In the genomic region with DNA sequence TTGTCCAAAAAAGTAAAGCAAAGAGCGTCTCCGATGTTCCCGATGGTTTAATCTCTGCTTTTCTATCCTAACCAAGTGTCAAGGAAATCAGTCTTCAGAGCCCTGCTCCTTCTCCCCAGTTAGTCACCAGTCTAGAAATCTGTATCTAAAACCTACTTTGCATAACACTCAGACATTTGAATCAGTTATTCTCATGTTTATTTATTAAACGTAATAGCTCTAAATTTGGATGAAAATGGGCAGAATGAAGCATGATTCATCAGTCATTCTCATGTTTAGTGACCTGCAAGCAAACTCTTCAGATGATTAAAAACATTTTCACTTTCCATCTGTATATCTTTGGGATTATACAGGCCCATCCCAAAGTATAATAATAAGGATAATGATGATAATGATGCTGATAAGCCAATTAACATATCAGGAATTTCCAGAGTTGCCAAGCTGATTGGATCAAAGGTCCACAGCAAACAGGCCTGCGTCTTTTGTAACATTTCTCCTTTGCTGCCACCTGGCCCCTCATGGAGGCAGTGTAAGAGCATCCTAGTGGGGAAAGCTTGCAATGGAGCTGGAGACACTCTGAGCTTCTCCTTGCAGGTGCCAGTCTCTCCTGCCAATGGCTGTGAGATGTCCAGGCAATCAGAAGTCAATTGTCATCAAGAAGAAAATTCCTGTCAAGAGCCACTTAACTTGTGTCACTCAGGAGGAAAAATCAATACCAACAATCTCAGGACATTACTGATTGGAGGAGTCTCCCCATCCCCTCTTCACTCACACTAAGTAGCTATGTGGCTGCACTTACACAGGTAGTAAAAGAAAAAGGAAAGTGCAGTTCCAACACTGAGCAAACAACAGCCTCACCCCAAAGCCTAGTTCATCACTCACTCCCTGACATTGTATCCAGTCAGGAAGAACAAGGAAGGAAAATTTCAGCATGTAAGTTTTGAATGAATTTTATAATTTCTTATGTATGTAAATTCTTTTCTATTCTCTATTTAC, we compare ENCODE assay signal across 12 cellular contexts.
DNase-seq lines count a peak whose midpoint lies in the region; ATAC-seq, FAIRE-seq and TF ChIP-seq lines count a peak whose summit lies in the region.
"Had no signal": no experiment of that assay in that cellular context is flagged by ENCODE, and none has a peak within 500 bp of the region (broad histone marks: within the 10 kb centered on the region; RNA-seq: fewer than 3 reads in every experiment).

No MANE protein-coding gene starts in this region.

- H2AFZ ChIP-seq in Karpas-422 (ENCODE audit: low read length), result no peak overlapping the region
- H2AFZ ChIP-seq in GM12878 (ENCODE audit: control insufficient read depth, low read depth, low read length), result no peak overlapping the region

- peaks cover 78% of the 10 kb centered on the region for H3K4me1 ChIP-seq in Karpas-422 (ENCODE audit: low read length)
- H3K4me1 ChIP-seq in GM12878 (ENCODE audit: control insufficient read depth, insufficient read depth, low read length), result no peaks in the 10 kb centered on the region
- H3K4me1 ChIP-seq in upper lobe of right lung, result no peaks in the 10 kb centered on the region
- H3K4me1 ChIP-seq in colonic mucosa, result no peaks in the 10 kb centered on the region

- DNase-seq in Karpas-422, result peak; percentile 55
- no peak for DNase-seq in GM12878 (ENCODE audit: low read depth, low spot score)
- DNase-seq in upper lobe of right lung, result no peak
- DNase-seq in stimulated activated CD4-positive, alpha-beta T cell treated with anti-CD3 and anti-CD28 coated beads, Interleukin-2, amount 100 ng/mL, for 48 hours, result no peak
- no peak for DNase-seq in colonic mucosa
- DNase-seq in SKM-1 treated with dmso at 0.1 percent for 144 hours (lab: John Stamatoyannopoulos, UW; ENCODE audit: unreplicated experiment), result no peak
- DNase-seq: activated CD8-positive, alpha-beta memory T cell treated with anti-CD3 and anti-CD28 coated beads, Interleukin-2, amount 50 U/mL, for 48 hours; effector memory CD8-positive, alpha-beta T cell; GF-D8; Kasumi-1 had no signal

- 64% methylated on average over 5 of the region's 5 CpGs for WGBS in GM12878 (ENCODE audit: insufficient coverage, insufficient replicate concordance, low lambda C conversion rate, missing lambda C conversion rate)

- no peak for FAIRE-seq in GM12878 (lab: Jason Lieb, UNC)

- RAD21 ChIA-PET in GM12878 (lab: Charles Lee; ENCODE audit: unreplicated experiment), result interaction anchor here (0.7 to 7.8 kb wide), 13 partner anchors 11 to 124 kb away, joined by 3 to 88 read pairs (median 4); no protein-coding TSS in a partner anchor

- TF ChIP-seq EP300 in GM12878 (IDR thresholded peaks at IDR 0.05; ENCODE audit: borderline replicate concordance in 1 of 2, control insufficient read depth in 1 of 2, low read depth in 2 of 2, low read length in 2 of 2), result no peak

- in situ Hi-C loops in GM12878 (cut with MboI), result no loop called here

- CTCF ChIA-PET in GM12878 (lab: Yijun Ruan, JAX), result interaction anchor here (0.9 to 10.1 kb wide), 15 partner anchors 12 to 131 kb away, joined by 3 to 120 read pairs (median 4); no protein-coding TSS in a partner anchor

- SMC1A ChIA-PET in GM12878 (lab: Charles Lee; ENCODE audit: uncharacterized antibody, unreplicated experiment), result interaction anchor here (0.8 to 3.6 kb wide), 13 partner anchors 11 to 131 kb away, joined by 3 to 42 read pairs (median 5); no protein-coding TSS in a partner anchor

- H3K27ac ChIP-seq in C4-2B (no peak overlapping the region), Karpas-422 (ENCODE audit: low read length) (peak overlapping the region; percentile 65), GM12878 (ENCODE audit: control insufficient read depth, insufficient read depth) (no peak overlapping the region), upper lobe of right lung (no peak overlapping the region), colonic mucosa (no peak overlapping the region)

- H3K9ac ChIP-seq in Karpas-422 (ENCODE audit: low read length), result no peak overlapping the region
- H3K9ac ChIP-seq in GM12878 (ENCODE audit: control insufficient read depth, insufficient read depth, low read length), result no peak overlapping the region
- H3K9ac ChIP-seq in colonic mucosa (ENCODE audit: low read depth in 2 of 2, low read length in 2 of 2), result no peak overlapping the region

- peak; percentile 5; the same call in 1 of the 2 replicates for TF ChIP-seq CTCF in C4-2B (conservative IDR thresholded peaks at IDR 0.05)
- TF ChIP-seq CTCF in GM12878 (IDR thresholded peaks at IDR 0.05 in 2 of 3, conservative IDR thresholded peaks at IDR 0.05 in 1 of 3; ENCODE audit: control insufficient read depth in 2 of 3, extremely low read depth in 1 of 3, insufficient read depth in 1 of 3, low read depth in 3 of 3, low read length in 3 of 3), result peak in 2 of 3 experiments; percentile 35 to 58; a peak in 3 of 6 replicates
- no peak for TF ChIP-seq CTCF in upper lobe of right lung (IDR thresholded peaks at IDR 0.05)
- TF ChIP-seq CTCF in colonic mucosa (IDR thresholded peaks at IDR 0.05), result no peak

- H4K20me1 ChIP-seq in Karpas-422 (ENCODE audit: insufficient read depth, low read depth, low read length), result no peaks in the 10 kb centered on the region
- H4K20me1 ChIP-seq in GM12878 (ENCODE audit: control insufficient read depth, insufficient read depth), result no peaks in the 10 kb centered on the region

- peak; percentile 44; the same call in 1 of the 2 replicates for TF ChIP-seq RAD21 in GM12878 (IDR thresholded peaks at IDR 0.05; ENCODE audit: insufficient read depth, low read depth, low read length)

- POLR2A ChIA-PET in GM12878 (lab: Charles Lee), result interaction anchor here (0.7 to 2.2 kb wide), 4 partner anchors 13 to 48 kb away, joined by 4 to 7 read pairs (median 6); no protein-coding TSS in a partner anchor

- H3K4me2 ChIP-seq in Karpas-422 (ENCODE audit: low read depth, low read length, poor library complexity, severe bottlenecking), result no peak overlapping the region
- no peak overlapping the region for H3K4me2 ChIP-seq in GM12878 (ENCODE audit: control insufficient read depth, insufficient read depth)

- intact Hi-C loops in GM12878 (cut with micrococcal nuclease; ENCODE audit: unreplicated experiment), result loop anchor here (1.0 kb wide), 1 partner anchor 56 kb away; no protein-coding TSS in a partner anchor
- intact Hi-C loops in upper lobe of right lung (cut with DNase I), result no loop called here
- intact Hi-C loops in colonic mucosa (cut with DNase I), result no loop called here

- H3K36me3 ChIP-seq in Karpas-422 (ENCODE audit: insufficient read depth, low read length) (peaks cover 62% of the 10 kb centered on the region), GM12878 (ENCODE audit: control insufficient read depth in 2 of 2, insufficient read depth in 2 of 2, low read length in 1 of 2) (no peaks in the 10 kb centered on the region), upper lobe of right lung (no peaks in the 10 kb centered on the region), colonic mucosa (no peaks in the 10 kb centered on the region)

- H3K9me3 ChIP-seq in Karpas-422 (ENCODE audit: low read length) (no peaks in the 10 kb centered on the region), GM12878 (replicated peaks; ENCODE audit: control insufficient read depth, insufficient read depth, low read length) (no peaks in the 10 kb centered on the region), upper lobe of right lung (no peaks in the 10 kb centered on the region), colonic mucosa (no peaks in the 10 kb centered on the region)

- ATAC-seq in GM18868 (IDR thresholded peaks at IDR 0.05; ENCODE audit: unreplicated experiment) (peak; percentile 61), GM12878 (peak; percentile 84), upper lobe of right lung (no peak)
- ATAC-seq: effector memory CD8-positive, alpha-beta T cell had no signal

- peaks cover 74% of the 10 kb centered on the region for H3K79me2 ChIP-seq in Karpas-422 (ENCODE audit: low read length)
- H3K79me2 ChIP-seq in GM12878 (ENCODE audit: control insufficient read depth, insufficient read depth, low read length), result no peaks in the 10 kb centered on the region

- no peak for TF ChIP-seq POLR2A in GM12878 (IDR thresholded peaks at IDR 0.05; ENCODE audit: low read depth, low read length)

- H3K4me3 ChIP-seq in Karpas-422 (ENCODE audit: low read length) (no peak overlapping the region), GM12878 (no peak overlapping the region), upper lobe of right lung (no peak overlapping the region), colonic mucosa (no peak overlapping the region)

- no TSS peak for BruUV-seq in GM12878 (replicated peaks; lab: Mats Ljungman, UMichigan)

- no peaks in the 10 kb centered on the region for H3K9me2 ChIP-seq in Karpas-422 (replicated peaks; ENCODE audit: insufficient read depth, low read length)

- H3K27me3 ChIP-seq in Karpas-422 (ENCODE audit: low read length) (no peaks in the 10 kb centered on the region), GM12878 (replicated peaks in 1 of 2; ENCODE audit: control insufficient read depth in 2 of 2, insufficient read depth in 2 of 2, low read length in 1 of 2) (no peaks in the 10 kb centered on the region), upper lobe of right lung (no peaks in the 10 kb centered on the region), colonic mucosa (no peaks in the 10 kb centered on the region)

TF ChIP-seq in GM12878, 131 proteins besides CTCF, POLR2A, EP300 and RAD21:
- TF ChIP-seq PAX5 (IDR thresholded peaks at IDR 0.05; ENCODE audit: borderline replicate concordance, low read depth, low read length) (no peak), RELA (IDR thresholded peaks at IDR 0.05; ENCODE audit: borderline replicate concordance, partially characterized antibody) (no peak), SMC3 (IDR thresholded peaks at IDR 0.05; ENCODE audit: borderline replicate concordance, low read length) (peak; percentile 23; the same call in 1 of the 2 replicates)
TF ChIP-seq in GM12878: peak in this region for 1.

Comparison
In these comparisons a context has a peak if more than half of its experiments do, and no peak if none do; other contexts are left out.
1. CTCF ChIP-seq: peak in C4-2B (single experiment) and GM12878 (2 of 3); none in upper lobe of right lung (single experiment) and colonic mucosa (single experiment).